2 cellular contexts compared by ENCODE assay signal in the genomic region with DNA sequence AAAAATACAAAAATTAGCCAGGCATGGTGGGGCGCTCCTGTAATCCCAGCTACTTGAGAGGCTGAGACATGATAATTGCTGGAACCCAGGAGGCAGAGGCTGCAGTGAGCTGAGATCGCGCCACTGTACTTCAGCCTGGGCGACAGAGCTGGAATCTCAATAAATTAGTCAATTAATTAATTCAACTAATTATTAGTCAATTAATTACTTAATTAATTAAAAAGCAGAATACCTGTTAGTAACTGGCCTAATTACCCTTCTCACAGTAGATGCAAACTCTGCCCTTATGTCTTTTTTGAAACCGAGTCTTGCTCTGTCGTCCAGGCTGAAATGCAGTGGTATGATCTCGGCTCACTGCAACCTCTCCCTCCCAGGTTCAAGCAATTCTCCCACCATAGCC.
TF ChIP-seq lines count a peak whose summit lies in the region.

No MANE protein-coding gene starts in this region.

TF ChIP-seq in K562, 482 proteins besides CTCF, POLR2A, EP300 and RAD21:
- TF ChIP-seq DACH1 (IDR thresholded peaks at IDR 0.05; ENCODE audit: partially characterized antibody), result peak; percentile 91
- no peak for TF ChIP-seq HDGF (IDR thresholded peaks at IDR 0.05)
TF ChIP-seq in K562: peak in this region for 1.

TF ChIP-seq in H1, 55 proteins besides CTCF, POLR2A, EP300 and RAD21:
- TF ChIP-seq CTBP2 (IDR thresholded peaks at IDR 0.05; ENCODE audit: borderline replicate concordance, insufficient read depth, insufficient read length, low read length), result no peak
- TF ChIP-seq RXRA (IDR thresholded peaks at IDR 0.05; ENCODE audit: insufficient read depth, low read depth, low read length), result no peak
- no peak for TF ChIP-seq HDAC6 (IDR thresholded peaks at IDR 0.05; ENCODE audit: low read depth, low read length)
- no peak for TF ChIP-seq TBP (IDR thresholded peaks at IDR 0.05; ENCODE audit: low read depth, low read length)
- no peak for TF ChIP-seq JUN (IDR thresholded peaks at IDR 0.05; ENCODE audit: low read depth, low read length)
- TF ChIP-seq RFX5 (IDR thresholded peaks at IDR 0.05; ENCODE audit: borderline replicate concordance, low read depth, low read length), result no peak
